ENCODE assay signal across 8 cellular contexts in the genomic region with DNA sequence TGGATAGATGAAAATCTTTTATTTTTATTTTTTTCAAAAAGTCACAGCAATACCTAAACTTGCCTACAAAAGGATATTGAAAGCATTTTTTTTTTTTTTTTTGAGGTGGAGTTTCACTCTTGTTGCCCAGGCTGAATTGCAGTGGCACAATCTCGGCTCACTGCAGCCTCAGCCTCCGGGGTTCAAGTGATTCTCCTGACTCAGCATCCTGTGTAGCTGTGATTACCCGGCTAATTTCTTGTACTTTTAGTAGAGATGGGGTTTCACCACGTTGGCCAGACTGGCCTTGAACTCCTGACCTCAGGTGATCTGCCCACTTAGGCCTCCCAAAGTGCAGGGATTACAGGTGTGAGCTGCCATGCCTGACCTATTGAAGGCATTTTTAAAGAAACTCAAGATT.
DNase-seq lines count a peak whose midpoint lies in the region; ATAC-seq, FAIRE-seq and TF ChIP-seq lines count a peak whose summit lies in the region.
"Not testable (repeated sequence)": the region's sequence is repeated elsewhere in the genome, so short reads cannot be mapped to it uniquely, and the experiment has no call there.

No MANE protein-coding gene starts in this region.

- in situ Hi-C loops in HepG2 (cut with HindIII; ENCODE audit: extremely low pct_ligation_motif_present, low pct_unique_long_range_greater_than_20kb), result not testable (repeated sequence)

- not testable (repeated sequence) for FAIRE-seq in A549 (lab: Jason Lieb, UNC); H1 (lab: Jason Lieb, UNC); HepG2 (lab: Jason Lieb, UNC)
- FAIRE-seq in H54 (lab: Jason Lieb, UNC), result peak; percentile 91

- TF ChIP-seq POLR2A in A549 (IDR thresholded peaks at IDR 0.05; ENCODE audit: low read length); H54 (IDR thresholded peaks at IDR 0.05; ENCODE audit: low read depth, low read length); H1 (IDR thresholded peaks at IDR 0.05; ENCODE audit: control extremely low read depth in 1 of 2, low read depth in 2 of 2, low read length in 2 of 2); HepG2 (IDR thresholded peaks at IDR 0.05; ENCODE audit: insufficient read depth in 1 of 2, low read depth in 2 of 2, low read length in 2 of 2): not testable (repeated sequence)

- not testable (repeated sequence) for H4K5ac ChIP-seq in H1 (ENCODE audit: insufficient read length, low read depth, low read length)

- not testable (repeated sequence) for H3K23ac ChIP-seq in H1 (ENCODE audit: insufficient read length)

- not testable (repeated sequence) for H3K79me1 ChIP-seq in H1 (ENCODE audit: low read depth, low read length)

- BruUV-seq in HepG2 (replicated peaks; lab: Mats Ljungman, UMichigan), result not testable (repeated sequence)

- not testable (repeated sequence) for H2BK15ac ChIP-seq in H1 (ENCODE audit: low read length)

- H3K4me3 ChIP-seq in A549; H1 (ENCODE audit: extremely low read depth in 1 of 4, insufficient read depth in 2 of 4, low read depth in 3 of 4, low read length in 4 of 4); HepG2 (replicated peaks in 1 of 3; ENCODE audit: insufficient read depth in 1 of 3, low read depth in 2 of 3, low read length in 3 of 3): not testable (repeated sequence)
- H3K4me3 ChIP-seq in MG63 (peak overlapping the region; percentile 29), OCI-LY3 (ENCODE audit: low read length) (peak overlapping the region; percentile 58)

- not testable (repeated sequence) for H3K9me3 ChIP-seq in A549; MG63; OCI-LY3 (ENCODE audit: insufficient read depth, low read length); H1 (ENCODE audit: insufficient read depth in 2 of 2, low read depth in 1 of 2, low read length in 1 of 2); HepG2 (ENCODE audit: low read length)

- not testable (repeated sequence) for H2BK12ac ChIP-seq in H1 (ENCODE audit: low read depth, low read length)

- not testable (repeated sequence) for H4K8ac ChIP-seq in H1 (ENCODE audit: extremely low read depth, insufficient read depth, low read length)

- 19% methylated on average over 4 of the region's 4 CpGs for WGBS in A549 (ENCODE audit: missing lambda C conversion rate)
- 85% methylated on average over 4 of the region's 4 CpGs; no CpG with 5 or more reads in 1 of the 2 experiments for WGBS in H1 (ENCODE audit: extremely low coverage in 1 of 2, insufficient coverage in 1 of 2, insufficient read length in 1 of 2, insufficient replicate concordance in 2 of 2, low coverage in 1 of 2, low lambda C conversion rate in 2 of 2, missing lambda C conversion rate in 1 of 2), 2 experiments
- 10% methylated on average over 4 of the region's 4 CpGs for WGBS in HepG2 (ENCODE audit: low lambda C conversion rate)

- TF ChIP-seq CTCF in A549 (IDR thresholded peaks at IDR 0.05); OCI-LY3 (IDR thresholded peaks at IDR 0.05; ENCODE audit: low read depth, low read length); H1 (IDR thresholded peaks at IDR 0.05; ENCODE audit: control extremely low read depth in 1 of 3, insufficient read depth in 1 of 3, low read depth in 1 of 3, low read length in 3 of 3); HepG2 (CRISPR knock-in tag; IDR thresholded peaks at IDR 0.05): not testable (repeated sequence)

- H2AK5ac ChIP-seq in H1 (ENCODE audit: low read depth, low read length), result not testable (repeated sequence)

- not testable (repeated sequence) for H3K27me3 ChIP-seq in MG63; OCI-LY3 (ENCODE audit: low read depth, low read length); H1 (replicated peaks in 1 of 4; ENCODE audit: control insufficient read depth in 3 of 4, extremely low read depth in 1 of 4, insufficient read depth in 3 of 4, low read length in 3 of 4); HepG2 (ENCODE audit: control insufficient read depth in 1 of 2, insufficient read depth in 2 of 2, low read length in 2 of 2)

- H2BK120ac ChIP-seq in H1 (replicated peaks; ENCODE audit: low read depth, low read length), result not testable (repeated sequence)

- not testable (repeated sequence) for TF ChIP-seq EP300 in A549 (IDR thresholded peaks at IDR 0.05); H1 (IDR thresholded peaks at IDR 0.05; ENCODE audit: borderline replicate concordance in 1 of 2, low read depth in 2 of 2, low read length in 2 of 2); HepG2 (IDR thresholded peaks at IDR 0.05; ENCODE audit: low read depth in 2 of 2, low read length in 2 of 2); HepG2 (CRISPR knock-in tag; IDR thresholded peaks at IDR 0.05; ENCODE audit: borderline replicate concordance)

- not testable (repeated sequence) for H3K4ac ChIP-seq in H1 (replicated peaks; ENCODE audit: insufficient read length, low read depth, low read length)

- H4K20me1 ChIP-seq in OCI-LY3 (ENCODE audit: insufficient read depth, low read length); H1 (replicated peaks in 1 of 2; ENCODE audit: control insufficient read depth in 1 of 2, insufficient read depth in 2 of 2, low read length in 2 of 2); HepG2 (ENCODE audit: insufficient read depth, low read length): not testable (repeated sequence)

- not testable (repeated sequence) for H3K23me2 ChIP-seq in H1 (ENCODE audit: low read depth, low read length)

- not testable (repeated sequence) for H3K4me1 ChIP-seq in A549; H1 (replicated peaks in 1 of 4; ENCODE audit: control insufficient read depth in 3 of 4, insufficient read depth in 4 of 4, low read length in 3 of 4); HepG2 (ENCODE audit: insufficient read depth, low read length)
- H3K4me1 ChIP-seq in OCI-LY3 (ENCODE audit: low read length), result peaks cover 15% of the 10 kb centered on the region; the same call in 1 of the 2 replicates

- POLR2A ChIA-PET in A549 (lab: Yijun Ruan, JAX); H1 (lab: Charles Lee; ENCODE audit: partially characterized antibody); HepG2 (lab: Yijun Ruan, JAX): not testable (repeated sequence)

- not testable (repeated sequence) for ATAC-seq in A549, HepG2

- not testable (repeated sequence) for H3K79me2 ChIP-seq in OCI-LY3 (ENCODE audit: low read length); H1 (ENCODE audit: control insufficient read depth in 1 of 2, insufficient read depth in 2 of 2, low read length in 2 of 2); HepG2 (ENCODE audit: insufficient read depth, low read length)

- not testable (repeated sequence) for H3K56ac ChIP-seq in H1 (replicated peaks; ENCODE audit: insufficient read length, low read depth, low read length)

- not testable (repeated sequence) for H2BK20ac ChIP-seq in H1 (ENCODE audit: low read length)

- DNase-seq in A549 (ENCODE audit: low read depth in 1 of 2, low spot score in 1 of 2); H54 (ENCODE audit: insufficient read length, low spot score); H1 (ENCODE audit: low read depth in 1 of 2, low spot score in 2 of 2); HepG2 (ENCODE audit: low spot score): not testable (repeated sequence)
- DNase-seq in MG63, result peak; percentile 4
- peak; percentile 30 for DNase-seq in NCI-H69 (lab: John Stamatoyannopoulos, UW)
- DNase-seq in RPMI8226, result peak; percentile 69

- H4K91ac ChIP-seq in H1 (replicated peaks; ENCODE audit: insufficient read length, low read length), result not testable (repeated sequence)

- intact Hi-C loops in HepG2 (cut with micrococcal nuclease; ENCODE audit: unreplicated experiment), result not testable (repeated sequence)

- H3K36me3 ChIP-seq in MG63; OCI-LY3 (replicated peaks; ENCODE audit: low read depth, low read length); H1 (ENCODE audit: control insufficient read depth in 2 of 4, insufficient read depth in 4 of 4, low read length in 3 of 4); HepG2 (replicated peaks in 1 of 2; ENCODE audit: control insufficient read depth in 1 of 2, insufficient read depth in 2 of 2, low read length in 2 of 2): not testable (repeated sequence)

- H3K18ac ChIP-seq in H1 (ENCODE audit: extremely low read depth, low read length), result not testable (repeated sequence)

- TF ChIP-seq RAD21 in A549 (conservative IDR thresholded peaks at IDR 0.05 in 1 of 2, IDR thresholded peaks at IDR 0.05 in 1 of 2); H1 (IDR thresholded peaks at IDR 0.05 in 1 of 2, conservative IDR thresholded peaks at IDR 0.05 in 1 of 2; ENCODE audit: low read depth in 2 of 2, low read length in 2 of 2); HepG2 (CRISPR knock-in tag; IDR thresholded peaks at IDR 0.05): not testable (repeated sequence)

- not testable (repeated sequence) for H3K4me2 ChIP-seq in A549; H1 (ENCODE audit: insufficient read depth in 1 of 2, low read depth in 2 of 2, low read length in 2 of 2); HepG2 (ENCODE audit: low read depth, low read length)
- peak overlapping the region; percentile 71 for H3K4me2 ChIP-seq in OCI-LY3 (ENCODE audit: low read length)

- not testable (repeated sequence) for H2BK5ac ChIP-seq in H1 (ENCODE audit: low read depth, low read length)

- H3K27ac ChIP-seq in A549; OCI-LY3 (ENCODE audit: low read length); H1 (ENCODE audit: low read depth, low read length); HepG2 (ENCODE audit: extremely low read length, insufficient read depth, low read length): not testable (repeated sequence)

- not testable (repeated sequence) for H3K9ac ChIP-seq in OCI-LY3 (ENCODE audit: low read length); H1 (replicated peaks in 1 of 4; ENCODE audit: extremely low read depth in 1 of 4, low read depth in 3 of 4, low read length in 3 of 4); HepG2 (ENCODE audit: insufficient read depth, low read depth, low read length)

- not testable (repeated sequence) for H3K14ac ChIP-seq in H1 (ENCODE audit: insufficient read length)

- CTCF ChIA-PET in A549 (lab: Yijun Ruan, JAX); HepG2 (lab: Yijun Ruan, JAX; ENCODE audit: low intra/inter-chr PET ratio, low total read pairs): not testable (repeated sequence)
- CTCF ChIA-PET in H1 (lab: Charles Lee; ENCODE audit: partially characterized antibody), result interaction anchor here (1.1 kb wide), 1 partner anchor 34 kb away, joined by 4 read pairs; no protein-coding TSS in a partner anchor

- H2AFZ ChIP-seq in OCI-LY3 (ENCODE audit: low read depth, low read length), result 0 out of 2 replicates have a peak overlapping the region, but pooled peaks have one; percentile 41
- H2AFZ ChIP-seq in H1 (ENCODE audit: low read length); HepG2 (ENCODE audit: low read length): not testable (repeated sequence)
